Comparison of ENCODE assay signal across 13 cellular contexts in the genomic region with DNA sequence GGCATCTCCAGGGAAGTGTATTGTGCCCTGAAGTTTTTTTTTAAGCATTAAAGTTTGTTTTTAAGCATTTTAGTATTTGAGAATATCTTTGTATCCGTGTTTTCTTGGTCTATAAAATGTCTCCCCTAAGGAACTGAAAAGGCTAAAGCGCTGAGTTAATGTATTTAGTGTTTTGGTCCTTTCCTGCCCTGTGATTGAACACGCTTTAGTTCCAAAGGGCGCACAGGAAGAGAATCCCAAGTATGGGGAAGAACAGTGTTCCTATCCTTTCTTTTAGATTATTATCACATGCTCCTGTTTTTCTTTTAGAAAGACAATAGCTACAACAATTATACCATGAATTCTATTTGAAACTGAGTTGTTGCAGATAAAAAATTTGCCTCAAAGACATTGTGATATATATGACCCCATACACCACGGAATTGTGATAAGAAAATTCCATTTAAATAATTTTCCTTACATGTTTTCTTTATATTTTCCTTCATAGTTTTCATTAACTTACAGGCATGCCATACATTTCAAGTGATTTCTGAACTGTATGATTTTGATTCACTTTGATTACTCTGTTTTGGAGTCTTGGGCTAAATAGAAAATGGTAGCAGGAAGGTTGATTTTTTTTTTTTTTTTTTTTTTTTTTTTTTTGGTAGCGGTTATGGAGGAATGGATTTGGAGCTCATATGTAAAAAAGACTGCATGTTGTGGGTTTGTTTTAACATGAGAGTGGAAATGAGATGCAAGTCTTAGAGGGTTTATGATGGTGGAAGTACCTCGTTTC. TPM values are rescaled to one million over a fixed set of nuclear protein-coding genes. Genes with fewer than 3 reads are reported as not detected.
DNase-seq lines count a peak whose midpoint lies in the region; ATAC-seq and TF ChIP-seq lines count a peak whose summit lies in the region.
"Had no signal": no experiment of that assay in that cellular context is flagged by ENCODE, and none has a peak within 500 bp of the region (broad histone marks: within the 10 kb centered on the region; RNA-seq: fewer than 3 reads in every experiment).

No MANE protein-coding gene starts in this region.

- no peak overlapping the region for H3K4me3 ChIP-seq in body of pancreas

- no peak for TF ChIP-seq POLR2A in body of pancreas (IDR thresholded peaks at IDR 0.05)

- H3K27ac Mint-ChIP-seq in T-helper 2 cell treated with Interferon-gamma antibody and Interleukin-4, amounts not matched to agents 5 μg/mL and 100 μg/mL, for 36 hours = no peak overlapping the region
- H3K27ac Mint-ChIP-seq in activated T-helper 17 cell treated with anti-CD3 and anti-CD28 coated beads, Interleukin-2, amount 50 U/mL, for 72 hours = no peak overlapping the region
- peak overlapping the region; percentile 51 to 98 for H3K27ac Mint-ChIP-seq in natural killer cell
- H3K27ac Mint-ChIP-seq: activated naive CD4-positive, alpha-beta T cell treated with anti-CD3 and anti-CD28 coated beads for 36 hours had no signal

- H3K4me1 Mint-ChIP-seq in T-helper 2 cell treated with Interferon-gamma antibody and Interleukin-4, amounts not matched to agents 5 μg/mL and 100 μg/mL, for 36 hours (ENCODE audit: low read depth) = peaks cover 33% of the 10 kb centered on the region
- H3K4me1 Mint-ChIP-seq in activated T-helper 17 cell treated with anti-CD3 and anti-CD28 coated beads, Interleukin-2, amount 50 U/mL, for 72 hours = peaks cover 19% of the 10 kb centered on the region
- peaks cover 36 to 52% of the 10 kb centered on the region in 2 donors for H3K4me1 Mint-ChIP-seq in natural killer cell

- intact Hi-C loops in natural killer cell (cut with micrococcal nuclease) = no loop called here
- intact Hi-C loops in body of pancreas (cut with DNase I) = no loop called here

- H3K27ac ChIP-seq in body of pancreas = no peak overlapping the region
- H3K27ac ChIP-seq: thoracic aorta had no signal

- no peak for ATAC-seq in activated T-helper 17 cell treated with anti-CD3 and anti-CD28 coated beads, Interleukin-2, amount 50 U/mL, for 72 hours (replicated peaks)
- no peak for ATAC-seq in natural killer cell
- ATAC-seq in body of pancreas = no peak
- ATAC-seq in HG03039 (IDR thresholded peaks at IDR 0.05; ENCODE audit: unreplicated experiment) = no peak

- no peak for DNase-seq in T-helper 2 cell treated with Interferon-gamma antibody and Interleukin-4, amounts not matched to agents 5 μg/mL and 100 μg/mL, for 36 hours (ENCODE audit: low spot score)
- DNase-seq in T-helper 2 cell (no peak), HEK293T (ENCODE audit: extremely low spot score) (no peak), natural killer cell (no peak), body of pancreas (no peak), DMS79 treated with DMSO at 0.1 percent for 48 hours (lab: John Stamatoyannopoulos, UW) (no peak)
- DNase-seq: 8988T; activated naive CD4-positive, alpha-beta T cell treated with anti-CD3 and anti-CD28 coated beads for 36 hours; MV-4-11; T1000 had no signal

- H3K4me3 Mint-ChIP-seq in T-helper 2 cell treated with Interferon-gamma antibody and Interleukin-4, amounts not matched to agents 5 μg/mL and 100 μg/mL, for 36 hours = peak overlapping the region; percentile 39
- peak overlapping the region; percentile 97 for H3K4me3 Mint-ChIP-seq in activated T-helper 17 cell treated with anti-CD3 and anti-CD28 coated beads, Interleukin-2, amount 50 U/mL, for 72 hours
- H3K4me3 Mint-ChIP-seq in natural killer cell = peak overlapping the region; percentile 28

- CTCF ChIA-PET in HEK293T (lab: Yijun Ruan, JAX) = no interaction called here

- peaks cover 9% of the 10 kb centered on the region for H3K36me3 Mint-ChIP-seq in T-helper 2 cell treated with Interferon-gamma antibody and Interleukin-4, amounts not matched to agents 5 μg/mL and 100 μg/mL, for 36 hours (ENCODE audit: low read depth)
- peaks cover 31% of the 10 kb centered on the region for H3K36me3 Mint-ChIP-seq in activated T-helper 17 cell treated with anti-CD3 and anti-CD28 coated beads, Interleukin-2, amount 50 U/mL, for 72 hours (ENCODE audit: low read depth)
- H3K36me3 Mint-ChIP-seq in natural killer cell = no peaks in the 10 kb centered on the region

- no peaks in the 10 kb centered on the region for H3K36me3 ChIP-seq in body of pancreas (replicated peaks in 1 of 2; ENCODE audit: insufficient read depth in 1 of 2, low read depth in 2 of 2)
- H3K36me3 ChIP-seq: thoracic aorta had no signal

- no peaks in the 10 kb centered on the region for H3K9me3 Mint-ChIP-seq in T-helper 2 cell treated with Interferon-gamma antibody and Interleukin-4, amounts not matched to agents 5 μg/mL and 100 μg/mL, for 36 hours
- H3K9me3 Mint-ChIP-seq in activated T-helper 17 cell treated with anti-CD3 and anti-CD28 coated beads, Interleukin-2, amount 50 U/mL, for 72 hours = no peaks in the 10 kb centered on the region
- no peaks in the 10 kb centered on the region for H3K9me3 Mint-ChIP-seq in natural killer cell
- H3K9me3 Mint-ChIP-seq: activated naive CD4-positive, alpha-beta T cell treated with anti-CD3 and anti-CD28 coated beads for 36 hours had no signal

- no peaks in the 10 kb centered on the region for H3K9me3 ChIP-seq in body of pancreas
- H3K9me3 ChIP-seq: thoracic aorta had no signal

- no peaks in the 10 kb centered on the region for H3K27me3 Mint-ChIP-seq in T-helper 2 cell treated with Interferon-gamma antibody and Interleukin-4, amounts not matched to agents 5 μg/mL and 100 μg/mL, for 36 hours (ENCODE audit: low read depth)
- H3K27me3 Mint-ChIP-seq in activated T-helper 17 cell treated with anti-CD3 and anti-CD28 coated beads, Interleukin-2, amount 50 U/mL, for 72 hours = no peaks in the 10 kb centered on the region
- no peaks in the 10 kb centered on the region for H3K27me3 Mint-ChIP-seq in natural killer cell (ENCODE audit: low read depth in 2 of 2)

- H3K4me1 ChIP-seq in body of pancreas = peaks cover 31% of the 10 kb centered on the region

- H3K27me3 ChIP-seq in body of pancreas = no peaks in the 10 kb centered on the region

- POLR2A ChIA-PET in HEK293T (lab: Yijun Ruan, JAX) = no interaction called here

- no peak for TF ChIP-seq CTCF in natural killer cell (IDR thresholded peaks at IDR 0.05)
- TF ChIP-seq CTCF in body of pancreas (IDR thresholded peaks at IDR 0.05) = no peak

- 89 to 93% methylated on average over 7 of the region's 7 CpGs for WGBS in body of pancreas, 2 donors

TF ChIP-seq in HEK293T, 16 proteins besides CTCF, POLR2A, EP300 and RAD21:
- peak; percentile 72 for TF ChIP-seq ZNF384 (IDR thresholded peaks at IDR 0.05)
- TF ChIP-seq BHLHE40 (IDR thresholded peaks at IDR 0.05; ENCODE audit: borderline replicate concordance) = no peak

RNA-seq across cellular contexts. Expression of gene HSPA4, which starts 3.1 kb away (rescaled TPM):
- 100 to 1,000 TPM in 1 of 2 donors, 10 to 100 TPM in 1; 95.5 to 190 TPM for total RNA-seq in activated T-helper 17 cell treated with anti-CD3 and anti-CD28 coated beads, Interleukin-2, amount 50 U/mL, for 72 hours
- total RNA-seq in natural killer cell = 10 to 100 TPM; 38.3 to 58.6 (median 43.0) TPM
- 10 to 100 TPM; 21.8 to 26.2 TPM for total RNA-seq in body of pancreas

RNA-seq across cellular contexts. Expression of gene ZCCHC10, which starts 28.5 kb away (rescaled TPM):
- 10 to 100 TPM; 19.4 to 23.3 TPM for total RNA-seq in activated T-helper 17 cell treated with anti-CD3 and anti-CD28 coated beads, Interleukin-2, amount 50 U/mL, for 72 hours
- total RNA-seq in natural killer cell (10 to 100 TPM; 18.4 to 20.5 (median 20.4) TPM), body of pancreas (10 to 100 TPM in 1 of 2 donors, 1 to 10 TPM in 1; 4.9 to 21.4 TPM)

Comparison
In these comparisons a context has a peak if more than half of its experiments do, and no peak if none do; other contexts are left out.
1. H3K27ac Mint-ChIP-seq: peak in natural killer cell (2 of 2); none in T-helper 2 cell treated with Interferon-gamma antibody and Interleukin-4, amounts not matched to agents 5 μg/mL and 100 μg/mL, for 36 hours (single experiment) and activated T-helper 17 cell treated with anti-CD3 and anti-CD28 coated beads, Interleukin-2, amount 50 U/mL, for 72 hours (single experiment).
2. H3K4me3 Mint-ChIP-seq: peak in every context shown above with its lines; median percentile 97 in activated T-helper 17 cell treated with anti-CD3 and anti-CD28 coated beads, Interleukin-2, amount 50 U/mL, for 72 hours; 39 in T-helper 2 cell treated with Interferon-gamma antibody and Interleukin-4, amounts not matched to agents 5 μg/mL and 100 μg/mL, for 36 hours; 28 in natural killer cell.